34 cellular contexts compared by ENCODE assay signal in the genomic region with DNA sequence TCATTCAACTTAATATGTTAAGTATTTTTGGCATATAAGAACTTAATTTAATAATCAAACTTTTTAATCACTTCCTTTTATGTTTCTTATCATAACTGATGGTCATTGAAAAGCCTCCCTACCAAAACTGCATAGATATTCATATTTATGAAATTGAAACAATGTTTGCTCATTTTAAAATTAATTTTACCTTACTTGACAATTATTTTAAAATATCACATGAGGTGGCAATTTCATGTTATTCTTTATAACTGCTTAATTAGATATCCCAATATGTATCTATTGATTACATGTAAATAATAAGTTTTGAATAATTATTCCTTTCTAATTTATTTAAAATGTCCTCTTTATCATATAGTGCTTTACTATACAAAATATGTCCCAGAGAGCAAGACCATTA.
"Had no signal": no experiment of that assay in that cellular context is flagged by ENCODE, and none has a peak within 500 bp of the region (broad histone marks: within the 10 kb centered on the region; RNA-seq: fewer than 3 reads in every experiment).

No MANE protein-coding gene starts in this region.

- H3K9ac ChIP-seq: KMS-11 had no signal

- H3K27me3 ChIP-seq: MG63 had no signal

- H3K4me2 ChIP-seq: KMS-11 had no signal

- H3K36me3 ChIP-seq: MG63 had no signal

- H3K27ac ChIP-seq: KMS-11 had no signal

- DNase-seq: Karpas-422, Kasumi-1, MG63, MM.1S, MV-4-11, NCI-H1048, NCI-H1092, NCI-H1092 treated with DMSO at 0.1 percent for 48 hours, NCI-H1105, NCI-H1105 treated with DMSO at 0.1 percent for 48 hours, NCI-H1417, NCI-H1417 treated with DMSO at 0.1 percent for 48 hours, NCI-H1436, NCI-H1436 treated with DMSO at 0.1 percent for 48 hours, NCI-H146, NCI-H1694, NCI-H1694 treated with DMSO at 0.1 percent for 48 hours, NCI-H187, NCI-H187 treated with DMSO at 0.1 percent for 48 hours, NCI-H1930, NCI-H2029, NCI-H2029 treated with DMSO at 0.1 percent for 48 hours, NCI-H2081, NCI-H2081 treated with DMSO at 0.1 percent for 48 hours, NCI-H2107, NCI-H2171, NCI-H2171 treated with DMSO at 0.1 percent for 48 hours, NCI-H2227 treated with DMSO at 0.1 percent for 48 hours, NCI-H226, NCI-H345, NCI-H446, NCI-H446 treated with DMSO at 0.1 percent for 48 hours, NCI-H510A had no signal

- H3K9me3 ChIP-seq: MG63 had no signal

- H3K4me3 ChIP-seq: MG63 had no signal
